13 cellular contexts compared by ENCODE assay signal in the genomic region with DNA sequence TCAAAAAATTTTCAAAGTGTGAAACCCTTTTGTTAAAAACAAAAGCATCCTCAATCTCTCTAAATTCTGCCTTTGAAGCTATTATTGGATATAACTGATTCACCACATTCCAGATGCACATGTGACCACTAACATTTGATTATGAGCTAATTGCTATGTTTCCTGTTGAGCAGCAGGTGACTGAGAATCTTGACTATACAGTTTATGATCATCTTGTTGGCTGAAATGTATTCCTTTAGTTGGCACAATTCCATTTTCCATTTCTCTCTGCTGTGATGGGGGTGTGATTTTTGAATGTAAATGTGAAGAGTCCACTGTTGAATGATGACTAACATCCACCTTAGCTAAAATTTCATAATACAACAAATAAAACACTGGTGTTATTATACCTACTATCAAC. TPM values are rescaled to one million over a fixed set of nuclear protein-coding genes. Genes with fewer than 3 reads are reported as not detected.
DNase-seq lines count a peak whose midpoint lies in the region; ATAC-seq, FAIRE-seq and TF ChIP-seq lines count a peak whose summit lies in the region.
"Had no signal": no experiment of that assay in that cellular context is flagged by ENCODE, and none has a peak within 500 bp of the region (broad histone marks: within the 10 kb centered on the region; RNA-seq: fewer than 3 reads in every experiment).

No MANE protein-coding gene starts in this region.

- peak; percentile 6 for FAIRE-seq in H54 (lab: Jason Lieb, UNC)

- H3K4me3 Mint-ChIP-seq in central memory CD8-positive, alpha-beta T cell = no peak overlapping the region
- H3K4me3 Mint-ChIP-seq in progenitor cell of endocrine pancreas (ENCODE audit: low read depth) = no peak overlapping the region
- H3K4me3 Mint-ChIP-seq: activated CD8-positive, alpha-beta memory T cell treated with anti-CD3 and anti-CD28 coated beads, Interleukin-2, amount 10 ng/mL, durations not matched to agents 7 days and 5 days; neural crest cell; T-cell had no signal

- TF ChIP-seq CTCF in progenitor cell of endocrine pancreas (IDR thresholded peaks at IDR 0.05; ENCODE audit: unreplicated experiment) = no peak

- ATAC-seq in central memory CD8-positive, alpha-beta T cell (replicated peaks; ENCODE audit: extremely low read depth, poor library complexity, severe bottlenecking) = no peak
- ATAC-seq: activated CD8-positive, alpha-beta memory T cell treated with anti-CD3 and anti-CD28 coated beads, Interleukin-2, amount 10 ng/mL, durations not matched to agents 7 days and 5 days; T-cell had no signal

- peak; percentile 10 for DNase-seq in AG20443 (ENCODE audit: low spot score)
- DNase-seq in H54 (ENCODE audit: insufficient read length, low spot score) = no peak
- peak; percentile 15 for DNase-seq in NCI-H2196 treated with DMSO at 0.1 percent for 48 hours (lab: John Stamatoyannopoulos, UW; ENCODE audit: unreplicated experiment)
- no peak for DNase-seq in central memory CD8-positive, alpha-beta T cell (ENCODE audit: low spot score in 2 of 2)
- no peak for DNase-seq in activated CD4-positive, alpha-beta T cell treated with anti-CD3 and anti-CD28 coated beads for 4 hours
- DNase-seq in progenitor cell of endocrine pancreas (ENCODE audit: low spot score, unreplicated experiment) = no peak
- no peak for DNase-seq in NCI-H2171 treated with DMSO at 0.1 percent for 48 hours (lab: John Stamatoyannopoulos, UW)
- no peak for DNase-seq in activated CD4-positive, alpha-beta T cell treated with anti-CD3 and anti-CD28 coated beads, Interleukin-2, amount 50 U/mL, for 4 hours
- DNase-seq: activated CD8-positive, alpha-beta memory T cell treated with anti-CD3 and anti-CD28 coated beads, Interleukin-2, amount 10 ng/mL, durations not matched to agents 7 days and 5 days; aorta; NCI-H187; T-cell had no signal

- TF ChIP-seq POLR2A in H54 (IDR thresholded peaks at IDR 0.05; ENCODE audit: low read depth, low read length) = no peak

- peaks cover 30% of the 10 kb centered on the region for H3K4me1 Mint-ChIP-seq in central memory CD8-positive, alpha-beta T cell
- H3K4me1 Mint-ChIP-seq in progenitor cell of endocrine pancreas (ENCODE audit: low read depth) = peaks cover 6% of the 10 kb centered on the region
- H3K4me1 Mint-ChIP-seq: neural crest cell had no signal

- H3K27me3 Mint-ChIP-seq in central memory CD8-positive, alpha-beta T cell = no peaks in the 10 kb centered on the region
- H3K27me3 Mint-ChIP-seq in progenitor cell of endocrine pancreas = no peaks in the 10 kb centered on the region
- H3K27me3 Mint-ChIP-seq: activated CD8-positive, alpha-beta memory T cell treated with anti-CD3 and anti-CD28 coated beads, Interleukin-2, amount 10 ng/mL, durations not matched to agents 7 days and 5 days; T-cell had no signal

- peaks cover 28% of the 10 kb centered on the region for H3K36me3 Mint-ChIP-seq in central memory CD8-positive, alpha-beta T cell (ENCODE audit: insufficient read depth)
- H3K36me3 Mint-ChIP-seq in progenitor cell of endocrine pancreas (ENCODE audit: insufficient read depth) = peaks cover 26% of the 10 kb centered on the region

- H3K27ac Mint-ChIP-seq in central memory CD8-positive, alpha-beta T cell (ENCODE audit: low read depth) = peak overlapping the region; percentile 9
- no peak overlapping the region for H3K27ac Mint-ChIP-seq in progenitor cell of endocrine pancreas
- H3K27ac Mint-ChIP-seq: activated CD8-positive, alpha-beta memory T cell treated with anti-CD3 and anti-CD28 coated beads, Interleukin-2, amount 10 ng/mL, durations not matched to agents 7 days and 5 days had no signal

- no peaks in the 10 kb centered on the region for H3K9me3 Mint-ChIP-seq in central memory CD8-positive, alpha-beta T cell
- no peaks in the 10 kb centered on the region for H3K9me3 Mint-ChIP-seq in progenitor cell of endocrine pancreas (ENCODE audit: low read depth)
- H3K9me3 Mint-ChIP-seq: neural crest cell, T-cell had no signal

RNA-seq across cellular contexts. Expression of a gene that starts 10.7 kb away (rescaled TPM):
- 16.4 and 17.2 TPM in 2 replicates for total RNA-seq in progenitor cell of endocrine pancreas

RNA-seq across cellular contexts. Expression of a gene that starts 39.9 kb away (rescaled TPM):
- total RNA-seq in progenitor cell of endocrine pancreas = 82.3 and 87.6 TPM in 2 replicates

RNA-seq across cellular contexts. Expression of a gene that starts 44.0 kb away (rescaled TPM):
- total RNA-seq in progenitor cell of endocrine pancreas = 2.1 and 3.2 TPM in 2 replicates

RNA-seq across cellular contexts. Expression of a gene that starts 44.1 kb away (rescaled TPM):
- 4.3 and 4.5 TPM in 2 replicates for total RNA-seq in progenitor cell of endocrine pancreas

Comparison
In these comparisons a context has a peak if more than half of its experiments do, and no peak if none do; other contexts are left out.
1. DNase-seq: peak in AG20443 (single experiment) and NCI-H2196 treated with DMSO at 0.1 percent for 48 hours (single experiment); none in H54 (single experiment), central memory CD8-positive, alpha-beta T cell (0 of 2), activated CD4-positive, alpha-beta T cell treated with anti-CD3 and anti-CD28 coated beads for 4 hours (0 of 2), progenitor cell of endocrine pancreas (single experiment), NCI-H2171 treated with DMSO at 0.1 percent for 48 hours (single experiment) and activated CD4-positive, alpha-beta T cell treated with anti-CD3 and anti-CD28 coated beads, Interleukin-2, amount 50 U/mL, for 4 hours (0 of 2).